In the genomic region with DNA sequence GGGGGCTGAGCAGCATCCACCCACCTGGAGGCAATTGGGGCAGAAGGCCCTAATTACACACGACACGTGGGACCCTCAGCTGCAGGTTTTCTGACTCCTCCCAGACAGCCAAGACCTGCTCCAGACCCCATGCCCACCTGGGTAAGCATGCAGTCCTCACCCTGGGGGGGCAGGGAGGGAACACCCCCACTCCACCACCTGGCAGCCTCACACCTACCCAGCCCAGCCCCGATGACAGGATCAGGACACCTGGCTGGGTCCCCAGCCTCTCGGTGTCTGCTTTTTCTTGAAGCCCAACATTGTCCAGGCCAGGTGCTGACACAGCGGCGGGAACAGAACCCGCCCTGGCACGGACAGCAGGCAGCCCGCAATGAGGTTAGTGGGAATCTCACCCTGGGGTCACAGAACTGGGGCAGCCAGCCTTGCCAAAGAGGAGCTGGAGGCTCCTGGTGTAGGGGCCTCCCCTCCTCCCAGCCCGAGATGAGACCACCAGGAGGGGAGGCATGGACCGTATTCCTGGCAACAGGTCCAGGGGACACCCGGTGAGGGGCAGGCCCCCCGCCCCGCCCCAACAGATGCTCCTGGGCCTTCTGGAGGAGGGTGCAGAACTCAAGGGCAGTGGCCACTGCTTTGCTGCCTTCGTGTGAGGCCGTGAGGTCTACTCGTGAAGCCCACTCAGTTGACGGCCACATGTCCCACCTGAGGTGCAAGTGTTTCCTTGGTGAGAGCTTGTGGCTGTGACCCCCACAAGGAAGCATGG, we compare ENCODE assay signal across 27 cellular contexts.
DNase-seq lines count a peak whose midpoint lies in the region; ATAC-seq and TF ChIP-seq lines count a peak whose summit lies in the region.
"Had no signal": no experiment of that assay in that cellular context is flagged by ENCODE, and none has a peak within 500 bp of the region (broad histone marks: within the 10 kb centered on the region; RNA-seq: fewer than 3 reads in every experiment).

No MANE protein-coding gene starts in this region.

- WGBS in aorta, 2 donors = 88 to 89% methylated on average over 18 of the region's 18 CpGs

- no peaks in the 10 kb centered on the region for H3K36me3 ChIP-seq in aorta (ENCODE audit: control insufficient read depth in 1 of 2, insufficient read depth in 2 of 2, low read length in 1 of 2)
- H3K36me3 ChIP-seq: cardiac muscle cell, gastrocnemius medialis, left lung, tibial nerve had no signal

- no peak for ATAC-seq in aorta (ENCODE audit: low FRiP score)
- ATAC-seq: gastrocnemius medialis, left lung had no signal

- H3K27me3 Mint-ChIP-seq in osteocyte (ENCODE audit: unreplicated experiment) = no peaks in the 10 kb centered on the region

- intact Hi-C loops in aorta (cut with DNase I) = no loop called here

- peaks cover 15% of the 10 kb centered on the region for H3K9me3 Mint-ChIP-seq in osteocyte (ENCODE audit: unreplicated experiment)
- H3K9me3 Mint-ChIP-seq: activated naive CD4-positive, alpha-beta T cell treated with anti-CD3 and anti-CD28 coated beads, Interleukin-2, amount 50 U/mL, for 24 hours had no signal

- H3K9me3 ChIP-seq in aorta (ENCODE audit: control insufficient read depth, low read length) = no peaks in the 10 kb centered on the region
- H3K9me3 ChIP-seq: gastrocnemius medialis, left lung had no signal

- H3K27me3 ChIP-seq in aorta (ENCODE audit: control insufficient read depth in 1 of 2, insufficient read depth in 2 of 2, low read length in 1 of 2) = no peaks in the 10 kb centered on the region
- H3K27me3 ChIP-seq: cardiac muscle cell, gastrocnemius medialis, tibial nerve had no signal

- H3K4me3 Mint-ChIP-seq in osteocyte (ENCODE audit: unreplicated experiment) = no peak overlapping the region
- H3K4me3 Mint-ChIP-seq: activated naive CD4-positive, alpha-beta T cell treated with anti-CD3 and anti-CD28 coated beads, Interleukin-2, amount 50 U/mL, for 24 hours; activated T-helper 1 cell treated with anti-CD3 and anti-CD28 coated beads, Interleukin-12 subunit alpha, Interleukin-12 subunit beta, Interleukin-2, Interleukin-4 antibody, amounts not matched to agents 30 ng/mL and 10 ng/mL and 1 ng/mL, durations not matched to agents 14 hours and 24 hours and 36 hours; endodermal cell had no signal

- no peaks in the 10 kb centered on the region for H3K4me1 Mint-ChIP-seq in osteocyte (ENCODE audit: unreplicated experiment)
- H3K4me1 Mint-ChIP-seq: endodermal cell had no signal

- H3K4me3 ChIP-seq in aorta (ENCODE audit: low read length in 2 of 2) = no peak overlapping the region
- H3K4me3 ChIP-seq: cardiac muscle cell, gastrocnemius medialis, left lung, smooth muscle cell, tibial nerve had no signal

- peak; percentile 2 for DNase-seq in Daoy (ENCODE audit: low read depth)
- DNase-seq in NCI-H2171 treated with DMSO at 0.1 percent for 48 hours (lab: John Stamatoyannopoulos, UW) = peak; percentile 47
- DNase-seq in ecto neural progenitor cell (ENCODE audit: low spot score) = peak; percentile 39
- DNase-seq in osteocyte (ENCODE audit: extremely low spot score, unreplicated experiment) = peak; percentile 81
- no peak for DNase-seq in NOMO-1 treated with dmso at 0.1 percent for 144 hours (lab: John Stamatoyannopoulos, UW; ENCODE audit: unreplicated experiment)
- DNase-seq in NCI-H345 treated with DMSO at 0.1 percent for 48 hours (lab: John Stamatoyannopoulos, UW; ENCODE audit: unreplicated experiment) = no peak
- no peak for DNase-seq in aorta
- DNase-seq: activated CD4-positive, alpha-beta T cell treated with anti-CD3 and anti-CD28 coated beads for 48 hours; cortex of kidney; DMS53; endodermal cell; gastrocnemius medialis; HCEC 1CT; left lung; mesendoderm; NCI-H2029; NCI-H2227 treated with DMSO at 0.1 percent for 48 hours; occipital lobe; SHP77; stimulated activated CD4-positive, alpha-beta T cell treated with anti-CD3 and anti-CD28 coated beads, Interleukin-1b, Interleukin-23, amount 100 ng/mL, for 48 hours; T-helper 9 cell had no signal

- H3K27ac ChIP-seq in aorta (ENCODE audit: low read depth in 1 of 2, low read length in 2 of 2) = no peak overlapping the region
- H3K27ac ChIP-seq: cardiac muscle cell, gastrocnemius medialis, left lung, tibial nerve, VCaP had no signal

- H3K36me3 Mint-ChIP-seq in osteocyte (ENCODE audit: unreplicated experiment) = no peaks in the 10 kb centered on the region
- H3K36me3 Mint-ChIP-seq: activated naive CD4-positive, alpha-beta T cell treated with anti-CD3 and anti-CD28 coated beads, Interleukin-2, amount 50 U/mL, for 24 hours had no signal

- H3K4me1 ChIP-seq in aorta (ENCODE audit: control insufficient read depth in 1 of 2, insufficient read depth in 2 of 2, low read length in 2 of 2) = no peaks in the 10 kb centered on the region
- H3K4me1 ChIP-seq: left lung had no signal

- TF ChIP-seq CTCF in osteocyte (IDR thresholded peaks at IDR 0.05) = no peak

- no peak overlapping the region for H3K27ac Mint-ChIP-seq in osteocyte (ENCODE audit: unreplicated experiment)
- H3K27ac Mint-ChIP-seq: activated naive CD4-positive, alpha-beta T cell treated with anti-CD3 and anti-CD28 coated beads, Interleukin-2, amount 50 U/mL, for 24 hours; activated T-helper 1 cell treated with anti-CD3 and anti-CD28 coated beads, Interleukin-12 subunit alpha, Interleukin-12 subunit beta, Interleukin-2, Interleukin-4 antibody, amounts not matched to agents 30 ng/mL and 10 ng/mL and 1 ng/mL, durations not matched to agents 14 hours and 24 hours and 36 hours; endodermal cell had no signal

Comparison
In these comparisons a context has a peak if more than half of its experiments do, and no peak if none do; other contexts are left out.
1. DNase-seq: peak in Daoy (single experiment), NCI-H2171 treated with DMSO at 0.1 percent for 48 hours (single experiment), ecto neural progenitor cell (single experiment) and osteocyte (single experiment); none in NOMO-1 treated with dmso at 0.1 percent for 144 hours (single experiment), NCI-H345 treated with DMSO at 0.1 percent for 48 hours (single experiment) and aorta (0 of 2).